Comparison of ENCODE assay signal across 19 cellular contexts in genomic region chr3:22536582-22536981, GRCh38.
DNase-seq lines count a peak whose midpoint lies in the region; ATAC-seq and TF ChIP-seq lines count a peak whose summit lies in the region.
"Had no signal": no experiment of that assay in that cellular context is flagged by ENCODE, and none has a peak within 500 bp of the region (broad histone marks: within the 10 kb centered on the region; RNA-seq: fewer than 3 reads in every experiment).

No MANE protein-coding gene starts in this region.

- TF ChIP-seq CTCF in epithelial cell of esophagus (IDR thresholded peaks at IDR 0.05; ENCODE audit: insufficient read depth, low read depth, low read length, missing control alignments) = no peak

- H3K4me3 ChIP-seq in epithelial cell of esophagus (ENCODE audit: low read length) = no peak overlapping the region
- H3K4me3 ChIP-seq: BLaER1 treated with 17β-estradiol and CSF1 and Interleukin-3, amounts not matched to agents 10 nM and 100 nM; SJCRH30 had no signal

- DNase-seq in DMS 273 (lab: John Stamatoyannopoulos, UW; ENCODE audit: unreplicated experiment) (peak; percentile 28), DMS 273 treated with DMSO at 0.1 percent for 48 hours (lab: John Stamatoyannopoulos, UW) (no peak), OCI-M1 (lab: John Stamatoyannopoulos, UW) (peak; percentile 53), epithelial cell of esophagus (ENCODE audit: low read depth) (peak; percentile 3), retina (peak; percentile 69), NCI-H2081 treated with DMSO at 0.1 percent for 48 hours (lab: John Stamatoyannopoulos, UW) (no peak), D341Med (ENCODE audit: low spot score) (no peak)
- DNase-seq: ACHN; CD4-positive, alpha-beta memory T cell; EL; MV-4-11; NCI-H1105 treated with DMSO at 0.1 percent for 48 hours; NCI-H2107; NCI-H2227 treated with DMSO at 0.1 percent for 48 hours; NCI-H510A treated with DMSO at 0.1 percent for 48 hours; NCI-H82; SJCRH30 had no signal

- no peak for ATAC-seq in HG02970 (IDR thresholded peaks at IDR 0.05; ENCODE audit: low FRiP score, unreplicated experiment)

Comparison
In these comparisons a context has a peak if more than half of its experiments do, and no peak if none do; other contexts are left out.
1. DNase-seq: peak in DMS 273 (single experiment), OCI-M1 (single experiment), epithelial cell of esophagus (single experiment) and retina (single experiment); none in DMS 273 treated with DMSO at 0.1 percent for 48 hours (single experiment), NCI-H2081 treated with DMSO at 0.1 percent for 48 hours (single experiment) and D341Med (single experiment).